Comparison of ENCODE assay signal across 28 cellular contexts in genomic region chr1:81664341-81664740, GRCh38.
DNase-seq lines count a peak whose midpoint lies in the region; ATAC-seq, FAIRE-seq and TF ChIP-seq lines count a peak whose summit lies in the region.
"Had no signal": no experiment of that assay in that cellular context is flagged by ENCODE, and none has a peak within 500 bp of the region (broad histone marks: within the 10 kb centered on the region; RNA-seq: fewer than 3 reads in every experiment).

No MANE protein-coding gene starts in this region.

- dilution Hi-C loops in endothelial cell of umbilical vein (cut with MboI; ENCODE audit: extremely low pct_ligation_motif_present, low sequenced_read_pairs): no loop called here

- no peak overlapping the region for H3K18ac ChIP-seq in mesendoderm (ENCODE audit: low read length)

- H3K79me2 ChIP-seq in PC-9 (ENCODE audit: low read depth) (no peaks in the 10 kb centered on the region), endothelial cell of umbilical vein (ENCODE audit: control insufficient read depth, insufficient read depth, low read length) (no peaks in the 10 kb centered on the region), mesendoderm (ENCODE audit: control insufficient read depth, insufficient read depth, low read length) (no peaks in the 10 kb centered on the region)
- H3K79me2 ChIP-seq: parathyroid adenoma had no signal

- H3K4ac ChIP-seq in mesendoderm (ENCODE audit: low read depth, low read length): no peak overlapping the region

- POLR2A ChIA-PET in PC-9 (lab: Charles Lee; ENCODE audit: unreplicated experiment) (no interaction called here), endothelial cell of umbilical vein (lab: Charles Lee) (no interaction called here)

- H3K27ac ChIP-seq in PC-9: no peak overlapping the region
- H3K27ac ChIP-seq in endothelial cell of umbilical vein (ENCODE audit: insufficient read depth, low read depth, low read length): no peak overlapping the region
- H3K27ac ChIP-seq in mesendoderm (ENCODE audit: low read depth, low read length): no peak overlapping the region
- H3K27ac ChIP-seq: esophagus muscularis mucosa, heart right ventricle, left lung, parathyroid adenoma, right lobe of liver had no signal

- BruUV-seq in PC-9 (replicated peaks; lab: Mats Ljungman, UMichigan) (no TSS peak), endothelial cell of umbilical vein (replicated peaks; lab: Mats Ljungman, UMichigan) (no TSS peak)

- no peak overlapping the region for H3K56ac ChIP-seq in mesendoderm (ENCODE audit: low read length)

- no peak overlapping the region for H2BK15ac ChIP-seq in mesendoderm (replicated peaks; ENCODE audit: low read depth)

- H3K27me3 ChIP-seq in PC-9 (ENCODE audit: insufficient read depth, low read depth) (no peaks in the 10 kb centered on the region), endothelial cell of umbilical vein (ENCODE audit: control insufficient read depth in 2 of 2, insufficient read depth in 2 of 2, low read length in 2 of 2) (no peaks in the 10 kb centered on the region), mesendoderm (ENCODE audit: insufficient read depth, low read length, poor library complexity) (no peaks in the 10 kb centered on the region)
- H3K27me3 ChIP-seq: esophagus muscularis mucosa, heart right ventricle, left lung, right lobe of liver had no signal

- no peak overlapping the region for H3K23ac ChIP-seq in mesendoderm (ENCODE audit: low read length)

- H3K4me3 ChIP-seq in PC-9 (no peak overlapping the region), endothelial cell of umbilical vein (replicated peaks in 1 of 3; ENCODE audit: insufficient read depth in 1 of 3, low read depth in 1 of 3, low read length in 3 of 3) (no peak overlapping the region), mesendoderm (ENCODE audit: low read length) (no peak overlapping the region)
- H3K4me3 ChIP-seq: esophagus muscularis mucosa, heart right ventricle, left lung, right lobe of liver had no signal

- WGBS in mesendoderm (ENCODE audit: extremely low coverage, insufficient coverage, low lambda C conversion rate): no CpG with 5 or more reads among the region's 1 CpG

- H4K5ac ChIP-seq in mesendoderm (ENCODE audit: low read length): no peak overlapping the region

- H3K27me3 Mint-ChIP-seq in activated T-cell treated with anti-CD3 and anti-CD28 coated beads, Interleukin-2, amount 50 U/mL, for 72 hours (ENCODE audit: low read depth): no peaks in the 10 kb centered on the region
- H3K27me3 Mint-ChIP-seq: activated CD4-positive, alpha-beta T cell treated with anti-CD3 and anti-CD28 coated beads for 36 hours; brain; CD8-positive, alpha-beta memory T cell had no signal

- H4K20me1 ChIP-seq in PC-9 (ENCODE audit: insufficient read depth): no peaks in the 10 kb centered on the region
- no peaks in the 10 kb centered on the region for H4K20me1 ChIP-seq in endothelial cell of umbilical vein (replicated peaks; ENCODE audit: control insufficient read depth, extremely low read depth, insufficient read depth, low read length)

- H3K9ac ChIP-seq in endothelial cell of umbilical vein (replicated peaks; ENCODE audit: extremely low read depth, insufficient read depth, low read length) (no peak overlapping the region), mesendoderm (ENCODE audit: low read length) (no peak overlapping the region)
- H3K9ac ChIP-seq: parathyroid adenoma had no signal

- no peak for FAIRE-seq in endothelial cell of umbilical vein (lab: Jason Lieb, UNC)
- FAIRE-seq: GM12892, TTC549 had no signal

- no peak overlapping the region for H2BK120ac ChIP-seq in mesendoderm (ENCODE audit: low read depth, low read length)

- DNase-seq in AG20443 (ENCODE audit: low spot score) (peak; percentile 50), PC-9 (no peak), endothelial cell of umbilical vein (ENCODE audit: low read depth, low spot score) (no peak), mesendoderm (peak; percentile 49)
- DNase-seq in activated CD4-positive, alpha-beta T cell treated with anti-CD3 and anti-CD28 coated beads, Interleukin-2, amount 50 U/mL, for 1 hour: no peak
- DNase-seq in activated T-cell treated with anti-CD3 and anti-CD28 coated beads, Interleukin-2, amount 50 U/mL, for 72 hours: no peak
- DNase-seq: activated CD4-positive, alpha-beta T cell treated with anti-CD3 and anti-CD28 coated beads for 36 hours; AML-193; CD8-positive, alpha-beta memory T cell; effector memory CD4-positive, alpha-beta T cell; heart right ventricle; left lung; NCI-H1105 treated with DMSO at 0.1 percent for 48 hours; NCI-H2081; PC-3; right lobe of liver; SHP77 treated with DMSO at 0.1 percent for 48 hours; stimulated activated CD8-positive, alpha-beta memory T cell treated with anti-CD3 and anti-CD28 coated beads, Interleukin-4, amount 100 ng/mL, for 48 hours; T-helper 1 cell had no signal

- H3K9me3 ChIP-seq in PC-9 (ENCODE audit: insufficient read depth, low read depth) (0 out of 2 replicates have a peak, but pooled peaks cover 6% of the 10 kb centered on the region), endothelial cell of umbilical vein (replicated peaks; ENCODE audit: control insufficient read depth, insufficient read depth, low read length) (no peaks in the 10 kb centered on the region)
- H3K9me3 ChIP-seq: esophagus muscularis mucosa, heart right ventricle, left lung, right lobe of liver had no signal

- no peak overlapping the region for H4K8ac ChIP-seq in mesendoderm (ENCODE audit: low read depth, low read length)

- H3K79me1 ChIP-seq in mesendoderm (ENCODE audit: low read length): no peaks in the 10 kb centered on the region

- H3K4me2 ChIP-seq in PC-9 (no peak overlapping the region), endothelial cell of umbilical vein (ENCODE audit: insufficient read depth, low read length) (no peak overlapping the region), mesendoderm (ENCODE audit: low read length) (no peak overlapping the region)

- CTCF ChIA-PET in PC-9 (lab: Charles Lee) (no interaction called here), endothelial cell of umbilical vein (lab: Charles Lee) (no interaction called here)

- no peak overlapping the region for H2BK5ac ChIP-seq in mesendoderm (ENCODE audit: low read length)

- H3K4me1 Mint-ChIP-seq in activated T-cell treated with anti-CD3 and anti-CD28 coated beads, Interleukin-2, amount 50 U/mL, for 72 hours (ENCODE audit: low read depth): no peaks in the 10 kb centered on the region
- H3K4me1 Mint-ChIP-seq: activated CD4-positive, alpha-beta T cell treated with anti-CD3 and anti-CD28 coated beads for 36 hours; CD8-positive, alpha-beta memory T cell; nephron had no signal

- H2AFZ ChIP-seq in PC-9: peak overlapping the region; percentile 53; the same call in 1 of the 2 replicates
- H2AFZ ChIP-seq in endothelial cell of umbilical vein (ENCODE audit: low read depth, low read length): peak overlapping the region; percentile 45
- H2AFZ ChIP-seq: parathyroid adenoma had no signal

- ATAC-seq in HG03520 (IDR thresholded peaks at IDR 0.05; ENCODE audit: unreplicated experiment) (no peak), HG02970 (IDR thresholded peaks at IDR 0.05; ENCODE audit: low FRiP score, unreplicated experiment) (no peak)
- ATAC-seq in activated T-cell treated with anti-CD3 and anti-CD28 coated beads, Interleukin-2, amount 50 U/mL, for 72 hours (replicated peaks in 1 of 2): no peak
- ATAC-seq: activated CD4-positive, alpha-beta T cell treated with anti-CD3 and anti-CD28 coated beads for 36 hours; activated naive CD4-positive, alpha-beta T cell treated with anti-CD3 and anti-CD28 coated beads, Interleukin-2, amount 50 U/mL, for 72 hours; heart right ventricle; left lung; PC-3; right lobe of liver had no signal

- no peak for TF ChIP-seq POLR2A in endothelial cell of umbilical vein (IDR thresholded peaks at IDR 0.05; ENCODE audit: low read depth, low read length)

- H3K4me3 Mint-ChIP-seq in activated T-cell treated with anti-CD3 and anti-CD28 coated beads, Interleukin-2, amount 50 U/mL, for 72 hours: no peak overlapping the region
- H3K4me3 Mint-ChIP-seq: activated CD4-positive, alpha-beta T cell treated with anti-CD3 and anti-CD28 coated beads for 36 hours; brain; CD8-positive, alpha-beta memory T cell; nephron had no signal

- no peaks in the 10 kb centered on the region for H3K9me1 ChIP-seq in endothelial cell of umbilical vein (replicated peaks; ENCODE audit: control insufficient read depth, extremely low read depth, insufficient read depth, low read length)

- H3K9me2 ChIP-seq in PC-9 (ENCODE audit: insufficient read depth): no peaks in the 10 kb centered on the region

- TF ChIP-seq CTCF in PC-9 (conservative IDR thresholded peaks at IDR 0.05): no peak
- TF ChIP-seq CTCF in endothelial cell of umbilical vein (IDR thresholded peaks at IDR 0.05; ENCODE audit: extremely low read depth in 1 of 2, insufficient read depth in 1 of 2, low read depth in 1 of 2, low read length in 2 of 2): no peak

- intact Hi-C loops in PC-9 (cut with micrococcal nuclease; ENCODE audit: unreplicated experiment): no loop called here
- intact Hi-C loops in endothelial cell of umbilical vein (cut with micrococcal nuclease): no loop called here

- no peak overlapping the region for H3K27ac Mint-ChIP-seq in activated T-cell treated with anti-CD3 and anti-CD28 coated beads, Interleukin-2, amount 50 U/mL, for 72 hours
- H3K27ac Mint-ChIP-seq: activated CD4-positive, alpha-beta T cell treated with anti-CD3 and anti-CD28 coated beads for 36 hours; activated naive CD4-positive, alpha-beta T cell treated with anti-CD3 and anti-CD28 coated beads, Interleukin-2, amount 50 U/mL, for 72 hours; brain; CD8-positive, alpha-beta memory T cell; nephron had no signal

- H3K4me1 ChIP-seq in PC-9 (replicated peaks; ENCODE audit: insufficient read depth) (peaks cover 22% of the 10 kb centered on the region), endothelial cell of umbilical vein (ENCODE audit: control insufficient read depth, extremely low read depth, insufficient read depth, low read length) (no peaks in the 10 kb centered on the region), mesendoderm (ENCODE audit: control insufficient read depth, low read depth, low read length) (peaks cover 3% of the 10 kb centered on the region)
- H3K4me1 ChIP-seq: heart right ventricle, left lung, parathyroid adenoma, right lobe of liver had no signal

- peaks cover 12% of the 10 kb centered on the region; the same call in 1 of the 2 replicates for H3F3A ChIP-seq in PC-9 (ENCODE audit: insufficient read depth, low read depth)

- no peak overlapping the region for H2AK5ac ChIP-seq in mesendoderm (ENCODE audit: low read length)

- H3K36me3 Mint-ChIP-seq in activated T-cell treated with anti-CD3 and anti-CD28 coated beads, Interleukin-2, amount 50 U/mL, for 72 hours (ENCODE audit: insufficient read depth in 2 of 2): no peaks in the 10 kb centered on the region
- H3K36me3 Mint-ChIP-seq: activated naive CD4-positive, alpha-beta T cell treated with anti-CD3 and anti-CD28 coated beads, Interleukin-2, amount 50 U/mL, for 72 hours; brain; CD8-positive, alpha-beta memory T cell had no signal

- H3K9me3 Mint-ChIP-seq in activated T-cell treated with anti-CD3 and anti-CD28 coated beads, Interleukin-2, amount 50 U/mL, for 72 hours: peaks cover 1 to 2% of the 10 kb centered on the region in 2 donors
- H3K9me3 Mint-ChIP-seq: brain, nephron had no signal

- H3K36me3 ChIP-seq in PC-9 (ENCODE audit: low read depth) (no peaks in the 10 kb centered on the region), endothelial cell of umbilical vein (ENCODE audit: control insufficient read depth in 2 of 2, extremely low read depth in 1 of 2, insufficient read depth in 2 of 2, low read length in 2 of 2) (no peaks in the 10 kb centered on the region), mesendoderm (ENCODE audit: control insufficient read depth, insufficient read depth, low read length) (no peaks in the 10 kb centered on the region)
- H3K36me3 ChIP-seq: esophagus muscularis mucosa, heart right ventricle, left lung, right lobe of liver had no signal

Comparison
In these comparisons a context has a peak if more than half of its experiments do, and no peak if none do; other contexts are left out.
1. DNase-seq: peak in AG20443 (single experiment) and mesendoderm (single experiment); none in PC-9 (0 of 2), endothelial cell of umbilical vein (single experiment), activated CD4-positive, alpha-beta T cell treated with anti-CD3 and anti-CD28 coated beads, Interleukin-2, amount 50 U/mL, for 1 hour (single experiment) and activated T-cell treated with anti-CD3 and anti-CD28 coated beads, Interleukin-2, amount 50 U/mL, for 72 hours (0 of 2).